In the genomic region with DNA sequence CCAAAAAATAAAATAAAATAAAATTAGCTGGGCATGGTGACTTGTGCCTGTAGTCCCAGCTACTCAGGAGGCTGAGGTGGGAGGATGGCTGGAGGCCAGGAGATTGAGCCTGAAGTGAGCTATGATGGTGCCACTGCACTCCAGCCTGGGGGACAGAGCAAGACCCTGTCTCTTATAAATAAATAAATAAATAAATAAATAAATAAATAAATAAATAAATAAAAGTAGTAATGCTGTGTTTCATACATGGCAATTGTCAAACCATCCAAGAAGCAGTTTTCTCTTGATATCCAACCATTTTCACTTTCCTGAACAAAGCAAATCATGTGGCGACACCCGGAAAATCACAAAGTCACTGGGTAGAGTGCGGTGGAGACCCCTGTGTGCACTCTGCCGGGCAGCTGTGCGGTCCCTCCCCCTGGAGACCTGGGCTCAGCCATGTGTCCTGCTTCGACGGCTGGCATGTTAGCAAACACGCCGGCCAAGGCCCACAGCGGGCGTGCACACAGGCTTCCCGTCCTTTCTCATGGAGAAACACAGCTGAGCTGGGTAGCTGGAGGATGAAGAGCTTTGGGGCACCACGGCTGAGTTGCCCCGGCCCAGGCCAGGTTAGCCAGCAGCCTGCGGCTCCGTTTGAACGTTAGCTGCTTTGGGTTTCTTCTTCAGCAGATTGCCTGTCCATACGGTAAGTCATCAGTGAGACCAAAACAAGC, we compare ENCODE assay signal across 1 cellular context.
TF ChIP-seq lines count a peak whose summit lies in the region.

No MANE protein-coding gene starts in this region.

TF ChIP-seq in HepG2, 621 proteins besides CTCF, POLR2A, EP300 and RAD21:
- TF ChIP-seq, protein P1, sequence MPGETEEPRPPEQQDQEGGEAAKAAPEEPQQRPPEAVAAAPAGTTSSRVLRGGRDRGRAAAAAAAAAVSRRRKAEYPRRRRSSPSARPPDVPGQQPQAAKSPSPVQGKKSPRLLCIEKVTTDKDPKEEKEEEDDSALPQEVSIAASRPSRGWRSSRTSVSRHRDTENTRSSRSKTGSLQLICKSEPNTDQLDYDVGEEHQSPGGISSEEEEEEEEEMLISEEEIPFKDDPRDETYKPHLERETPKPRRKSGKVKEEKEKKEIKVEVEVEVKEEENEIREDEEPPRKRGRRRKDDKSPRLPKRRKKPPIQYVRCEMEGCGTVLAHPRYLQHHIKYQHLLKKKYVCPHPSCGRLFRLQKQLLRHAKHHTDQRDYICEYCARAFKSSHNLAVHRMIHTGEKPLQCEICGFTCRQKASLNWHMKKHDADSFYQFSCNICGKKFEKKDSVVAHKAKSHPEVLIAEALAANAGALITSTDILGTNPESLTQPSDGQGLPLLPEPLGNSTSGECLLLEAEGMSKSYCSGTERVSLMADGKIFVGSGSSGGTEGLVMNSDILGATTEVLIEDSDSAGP (CRISPR knock-in tag; IDR thresholded peaks at IDR 0.05; ENCODE audit: borderline replicate concordance): 0 out of 2 replicates have a peak, but pooled peaks have one; percentile 24
- TF ChIP-seq, protein P2, sequence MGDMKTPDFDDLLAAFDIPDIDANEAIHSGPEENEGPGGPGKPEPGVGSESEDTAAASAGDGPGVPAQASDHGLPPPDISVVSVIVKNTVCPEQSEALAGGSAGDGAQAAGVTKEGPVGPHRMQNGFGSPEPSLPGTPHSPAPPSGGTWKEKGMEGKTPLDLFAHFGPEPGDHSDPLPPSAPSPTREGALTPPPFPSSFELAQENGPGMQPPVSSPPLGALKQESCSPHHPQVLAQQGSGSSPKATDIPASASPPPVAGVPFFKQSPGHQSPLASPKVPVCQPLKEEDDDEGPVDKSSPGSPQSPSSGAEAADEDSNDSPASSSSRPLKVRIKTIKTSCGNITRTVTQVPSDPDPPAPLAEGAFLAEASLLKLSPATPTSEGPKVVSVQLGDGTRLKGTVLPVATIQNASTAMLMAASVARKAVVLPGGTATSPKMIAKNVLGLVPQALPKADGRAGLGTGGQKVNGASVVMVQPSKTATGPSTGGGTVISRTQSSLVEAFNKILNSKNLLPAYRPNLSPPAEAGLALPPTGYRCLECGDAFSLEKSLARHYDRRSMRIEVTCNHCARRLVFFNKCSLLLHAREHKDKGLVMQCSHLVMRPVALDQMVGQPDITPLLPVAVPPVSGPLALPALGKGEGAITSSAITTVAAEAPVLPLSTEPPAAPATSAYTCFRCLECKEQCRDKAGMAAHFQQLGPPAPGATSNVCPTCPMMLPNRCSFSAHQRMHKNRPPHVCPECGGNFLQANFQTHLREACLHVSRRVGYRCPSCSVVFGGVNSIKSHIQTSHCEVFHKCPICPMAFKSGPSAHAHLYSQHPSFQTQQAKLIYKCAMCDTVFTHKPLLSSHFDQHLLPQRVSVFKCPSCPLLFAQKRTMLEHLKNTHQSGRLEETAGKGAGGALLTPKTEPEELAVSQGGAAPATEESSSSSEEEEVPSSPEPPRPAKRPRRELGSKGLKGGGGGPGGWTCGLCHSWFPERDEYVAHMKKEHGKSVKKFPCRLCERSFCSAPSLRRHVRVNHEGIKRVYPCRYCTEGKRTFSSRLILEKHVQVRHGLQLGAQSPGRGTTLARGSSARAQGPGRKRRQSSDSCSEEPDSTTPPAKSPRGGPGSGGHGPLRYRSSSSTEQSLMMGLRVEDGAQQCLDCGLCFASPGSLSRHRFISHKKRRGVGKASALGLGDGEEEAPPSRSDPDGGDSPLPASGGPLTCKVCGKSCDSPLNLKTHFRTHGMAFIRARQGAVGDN (CRISPR knock-in tag; IDR thresholded peaks at IDR 0.05): peak; percentile 67
- 0 out of 2 replicates have a peak, but pooled peaks have one; percentile 31 for TF ChIP-seq SMAD1 (CRISPR knock-in tag; IDR thresholded peaks at IDR 0.05; ENCODE audit: borderline replicate concordance, low read depth)
- no peak for TF ChIP-seq TGIF2 (CRISPR knock-in tag; IDR thresholded peaks at IDR 0.05)
- TF ChIP-seq, protein P3, sequence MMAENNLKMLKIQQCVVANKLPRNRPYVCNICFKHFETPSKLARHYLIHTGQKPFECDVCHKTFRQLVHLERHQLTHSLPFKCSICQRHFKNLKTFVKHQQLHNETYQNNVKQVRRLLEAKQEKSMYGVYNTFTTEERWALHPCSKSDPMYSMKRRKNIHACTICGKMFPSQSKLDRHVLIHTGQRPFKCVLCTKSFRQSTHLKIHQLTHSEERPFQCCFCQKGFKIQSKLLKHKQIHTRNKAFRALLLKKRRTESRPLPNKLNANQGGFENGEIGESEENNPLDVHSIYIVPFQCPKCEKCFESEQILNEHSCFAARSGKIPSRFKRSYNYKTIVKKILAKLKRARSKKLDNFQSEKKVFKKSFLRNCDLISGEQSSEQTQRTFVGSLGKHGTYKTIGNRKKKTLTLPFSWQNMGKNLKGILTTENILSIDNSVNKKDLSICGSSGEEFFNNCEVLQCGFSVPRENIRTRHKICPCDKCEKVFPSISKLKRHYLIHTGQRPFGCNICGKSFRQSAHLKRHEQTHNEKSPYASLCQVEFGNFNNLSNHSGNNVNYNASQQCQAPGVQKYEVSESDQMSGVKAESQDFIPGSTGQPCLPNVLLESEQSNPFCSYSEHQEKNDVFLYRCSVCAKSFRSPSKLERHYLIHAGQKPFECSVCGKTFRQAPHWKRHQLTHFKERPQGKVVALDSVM (CRISPR knock-in tag; IDR thresholded peaks at IDR 0.05): 0 out of 2 replicates have a peak, but pooled peaks have one; percentile 41
- TF ChIP-seq RARG (CRISPR knock-in tag; IDR thresholded peaks at IDR 0.05; ENCODE audit: low read depth): no peak
